In the genomic region with DNA sequence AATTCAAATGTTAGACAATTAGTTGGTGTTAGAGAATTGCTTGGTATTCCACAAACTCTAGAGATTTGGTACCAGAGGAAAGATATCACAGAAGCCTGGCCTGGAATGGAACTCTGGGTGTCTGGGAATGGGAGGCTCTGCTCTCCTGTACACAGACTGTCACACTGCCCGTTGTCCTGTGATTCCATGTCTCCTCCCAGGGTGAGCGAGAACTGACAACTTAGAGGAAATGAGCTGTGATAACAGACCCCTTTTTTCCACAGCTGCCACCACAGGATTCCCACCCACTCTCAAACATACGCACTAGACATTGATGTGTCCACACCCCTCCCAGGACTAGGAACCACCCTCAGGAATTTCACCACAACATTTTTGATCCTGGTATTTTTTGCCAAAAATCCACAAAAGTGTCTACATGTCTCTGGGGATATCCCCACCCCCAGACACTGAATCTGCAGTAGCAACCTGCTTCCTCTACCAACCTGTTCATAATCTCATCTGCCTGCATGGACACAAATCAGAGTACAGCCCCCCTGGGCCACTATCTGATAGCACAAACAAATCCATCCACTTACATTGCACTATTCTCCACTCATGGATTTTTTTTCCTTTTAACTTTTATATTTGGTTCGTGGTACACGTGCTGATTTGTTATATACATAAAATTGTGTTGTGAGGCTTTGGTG, we compare ENCODE assay signal across 11 cellular contexts. TPM values are rescaled to one million over a fixed set of nuclear protein-coding genes. Genes with fewer than 3 reads are reported as not detected.
DNase-seq lines count a peak whose midpoint lies in the region; ATAC-seq, FAIRE-seq and TF ChIP-seq lines count a peak whose summit lies in the region.
"Had no signal": no experiment of that assay in that cellular context is flagged by ENCODE, and none has a peak within 500 bp of the region (broad histone marks: within the 10 kb centered on the region; RNA-seq: fewer than 3 reads in every experiment).

No MANE protein-coding gene starts in this region.

- peaks cover 20% of the 10 kb centered on the region for H3K4me1 Mint-ChIP-seq in astrocyte (ENCODE audit: low read depth, unreplicated experiment)
- peaks cover 28 to 45% of the 10 kb centered on the region in 2 donors for H3K4me1 Mint-ChIP-seq in effector memory CD8-positive, alpha-beta T cell (ENCODE audit: low read depth in 2 of 2)

- H2AFZ ChIP-seq in DND-41 (ENCODE audit: low read depth, low read length): no peak overlapping the region
- H2AFZ ChIP-seq in astrocyte (ENCODE audit: low read depth, low read length): no peak overlapping the region
- H2AFZ ChIP-seq in osteoblast (ENCODE audit: low read length): peak overlapping the region; percentile 57

- no peaks in the 10 kb centered on the region for H3K27me3 Mint-ChIP-seq in astrocyte (ENCODE audit: low read depth, unreplicated experiment)
- no peaks in the 10 kb centered on the region for H3K27me3 Mint-ChIP-seq in effector memory CD8-positive, alpha-beta T cell
- H3K27me3 Mint-ChIP-seq: CD8-positive, alpha-beta memory T cell had no signal

- no peaks in the 10 kb centered on the region for H3K9me3 Mint-ChIP-seq in astrocyte (ENCODE audit: unreplicated experiment)
- H3K9me3 Mint-ChIP-seq in effector memory CD8-positive, alpha-beta T cell: no peaks in the 10 kb centered on the region

- H3K36me3 ChIP-seq in DND-41 (ENCODE audit: insufficient read depth, low read length) (peaks cover 47% of the 10 kb centered on the region), astrocyte (ENCODE audit: insufficient read depth, low read length) (no peaks in the 10 kb centered on the region), osteoblast (ENCODE audit: insufficient read depth, low read length) (no peaks in the 10 kb centered on the region)

- peak overlapping the region; percentile 1 for H3K4me3 Mint-ChIP-seq in astrocyte (ENCODE audit: unreplicated experiment)
- H3K4me3 Mint-ChIP-seq in effector memory CD8-positive, alpha-beta T cell: no peak overlapping the region

- DNase-seq in DND-41: no peak
- DNase-seq in M059J (ENCODE audit: low read depth): peak; percentile 31
- peak; percentile 77 for DNase-seq in astrocyte (ENCODE audit: low read depth)
- DNase-seq in osteoblast (ENCODE audit: insufficient read length, low spot score, missing footprints): no peak
- no peak for DNase-seq in SIG-M5 treated with dmso at 0.1 percent for 504 hours (lab: John Stamatoyannopoulos, UW; ENCODE audit: unreplicated experiment)
- DNase-seq in ecto neural progenitor cell (ENCODE audit: low spot score): no peak
- DNase-seq in effector memory CD8-positive, alpha-beta T cell: no peak
- DNase-seq: CD8-positive, alpha-beta memory T cell; NCI-H1105 treated with DMSO at 0.1 percent for 48 hours; NCI-H526; SHP77 treated with DMSO at 0.1 percent for 48 hours had no signal

- H3K79me2 ChIP-seq in DND-41 (ENCODE audit: insufficient read depth, low read length) (peaks cover 98% of the 10 kb centered on the region), astrocyte (ENCODE audit: insufficient read depth, low read length) (peaks cover 91% of the 10 kb centered on the region), osteoblast (ENCODE audit: insufficient read depth, low read length) (peaks cover 68% of the 10 kb centered on the region)

- H3K4me2 ChIP-seq in DND-41 (ENCODE audit: insufficient read depth, low read length): peak overlapping the region; percentile 61
- H3K4me2 ChIP-seq in astrocyte (ENCODE audit: low read length): peak overlapping the region; percentile 30
- H3K4me2 ChIP-seq in osteoblast (ENCODE audit: insufficient read depth, low read length): peak overlapping the region; percentile 53

- H3K4me3 ChIP-seq in DND-41 (ENCODE audit: low read depth in 1 of 2, low read length in 2 of 2) (0 out of 4 replicates have a peak overlapping the region, but pooled peaks of 1 of the 2 experiments have one; percentile 20), astrocyte (ENCODE audit: insufficient read depth, low read depth, low read length) (no peak overlapping the region), osteoblast (ENCODE audit: insufficient read depth, low read length) (no peak overlapping the region)

- peaks cover 23% of the 10 kb centered on the region for H3K9me3 ChIP-seq in DND-41 (ENCODE audit: insufficient read depth, low read length, severe bottlenecking)
- H3K9me3 ChIP-seq in astrocyte (ENCODE audit: insufficient read depth, low read depth, low read length): no peaks in the 10 kb centered on the region
- H3K9me3 ChIP-seq in osteoblast (ENCODE audit: low read depth, low read length): no peaks in the 10 kb centered on the region

- H3K27me3 ChIP-seq in DND-41 (ENCODE audit: insufficient read depth, low read length, poor library complexity) (no peaks in the 10 kb centered on the region), astrocyte (ENCODE audit: insufficient read depth, low read length) (no peaks in the 10 kb centered on the region), osteoblast (ENCODE audit: insufficient read depth, low read length) (no peaks in the 10 kb centered on the region)

- 0 out of 2 replicates have a peak overlapping the region, but pooled peaks have one; percentile 24 for H3K27ac ChIP-seq in DND-41 (ENCODE audit: low read length)
- no peak overlapping the region for H3K27ac ChIP-seq in astrocyte (ENCODE audit: low read depth, low read length)
- H3K27ac ChIP-seq in osteoblast (ENCODE audit: low read depth, low read length): peak overlapping the region; percentile 35

- H3K27ac Mint-ChIP-seq in astrocyte (ENCODE audit: unreplicated experiment): peak overlapping the region; percentile 20
- H3K27ac Mint-ChIP-seq in effector memory CD8-positive, alpha-beta T cell: peak overlapping the region in 1 of 2 donors; percentile 47

- no peak for FAIRE-seq in astrocyte (lab: Jason Lieb, UNC)

- no peaks in the 10 kb centered on the region for H3K36me3 Mint-ChIP-seq in astrocyte (ENCODE audit: low read depth, unreplicated experiment)
- peaks cover 8% of the 10 kb centered on the region for H3K36me3 Mint-ChIP-seq in effector memory CD8-positive, alpha-beta T cell (ENCODE audit: insufficient read depth)

- H4K20me1 ChIP-seq in DND-41 (ENCODE audit: insufficient read depth, low read length) (peaks cover 7% of the 10 kb centered on the region; the same call in 1 of the 2 replicates), astrocyte (ENCODE audit: insufficient read depth, low read length) (peaks cover 15% of the 10 kb centered on the region), osteoblast (ENCODE audit: insufficient read depth, low read length) (no peaks in the 10 kb centered on the region)

- no peak overlapping the region for H3K9ac ChIP-seq in DND-41 (ENCODE audit: low read depth, low read length)
- no peak overlapping the region for H3K9ac ChIP-seq in astrocyte (ENCODE audit: low read length)

- H3K4me1 ChIP-seq in DND-41 (ENCODE audit: insufficient read depth, low read length) (peaks cover 42% of the 10 kb centered on the region), astrocyte (ENCODE audit: insufficient read depth, low read length) (peaks cover 5% of the 10 kb centered on the region), osteoblast (ENCODE audit: insufficient read depth, low read length) (peaks cover 17% of the 10 kb centered on the region)

- ATAC-seq in DND-41 (ENCODE audit: insufficient read depth, low read depth): no peak
- no peak for ATAC-seq in effector memory CD8-positive, alpha-beta T cell (replicated peaks)

- TF ChIP-seq CTCF in DND-41 (IDR thresholded peaks at IDR 0.05; ENCODE audit: borderline replicate concordance, extremely low read depth, low read length, poor library complexity, severe bottlenecking) (no peak), astrocyte (IDR thresholded peaks at IDR 0.05; ENCODE audit: insufficient read depth, low read depth, low read length) (no peak), osteoblast (IDR thresholded peaks at IDR 0.05; ENCODE audit: extremely low read depth, low read depth, low read length) (no peak)

RNA-seq across cellular contexts. Expression of a gene that starts 4.7 kb away (rescaled TPM):
- total RNA-seq in M059J (2014; rRNA removed; shearing (Covaris generic)): 16.0 and 17.3 TPM in 2 replicates
- 3.5 and 5.0 TPM in 2 replicates for total RNA-seq in astrocyte
- total RNA-seq in osteoblast: 5.1 and 7.1 TPM in 2 replicates

Comparison
In these comparisons a context has a peak if more than half of its experiments do, and no peak if none do; other contexts are left out.
1. DNase-seq: peak in M059J (single experiment) and astrocyte (single experiment); none in DND-41 (single experiment), osteoblast (single experiment), SIG-M5 treated with dmso at 0.1 percent for 504 hours (single experiment), ecto neural progenitor cell (single experiment) and effector memory CD8-positive, alpha-beta T cell (0 of 3).
2. Peak in every context shown above with its lines, with median percentiles within 50 percentile points of each other: H3K4me2 ChIP-seq.